ENCODE assay signal across 1 cellular context in the genomic region with DNA sequence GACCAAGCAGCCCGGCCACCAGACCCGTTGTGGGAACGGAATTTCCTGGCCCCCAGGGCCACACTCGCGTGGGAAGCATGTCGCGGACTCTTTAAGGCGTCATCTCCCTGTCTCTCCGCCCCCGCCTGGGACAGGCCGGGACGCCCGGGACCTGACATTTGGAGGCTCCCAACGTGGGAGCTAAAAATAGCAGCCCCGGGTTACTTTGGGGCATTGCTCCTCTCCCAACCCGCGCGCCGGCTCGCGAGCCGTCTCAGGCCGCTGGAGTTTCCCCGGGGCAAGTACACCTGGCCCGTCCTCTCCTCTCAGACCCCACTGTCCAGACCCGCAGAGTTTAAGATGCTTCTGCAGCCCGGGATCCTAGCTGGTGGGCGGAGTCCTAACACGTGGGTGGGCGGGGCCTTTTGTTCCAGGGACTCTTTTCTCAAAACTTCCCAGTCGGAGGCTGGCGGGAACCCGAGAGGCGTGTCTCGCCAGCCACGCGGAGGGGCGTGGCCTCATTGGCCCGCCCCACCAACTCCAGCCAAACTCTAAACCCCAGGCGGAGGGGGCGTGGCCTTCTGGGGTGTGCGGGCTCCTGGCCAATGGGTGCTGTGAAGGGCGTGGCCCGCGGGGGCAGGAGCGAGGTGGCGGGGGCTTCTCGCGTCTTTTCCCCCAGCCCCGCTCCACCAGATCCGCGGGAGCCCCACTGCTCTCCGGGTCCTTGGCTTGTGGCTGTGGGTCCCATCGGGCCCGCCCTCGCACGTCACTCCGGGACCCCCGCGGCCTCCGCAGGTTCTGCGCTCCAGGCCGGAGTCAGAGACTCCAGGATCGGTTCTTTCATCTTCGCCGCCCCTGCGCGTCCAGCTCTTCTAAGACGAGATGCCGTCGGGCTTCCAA.
A peak's percentile ranks its signal among the peaks of the same experiment; 100 is the strongest.
TF ChIP-seq lines count a peak whose summit lies in the region.

A gene (plus strand): TSS at position 645 of the 879 bp plus-strand sequence. CDS start 217 bp downstream, at position 862.

TF ChIP-seq in GM12878, 131 proteins besides CTCF, POLR2A, EP300 and RAD21 (continues in another document):
- TF ChIP-seq ZNF384 (IDR thresholded peaks at IDR 0.05; ENCODE audit: borderline replicate concordance, low read depth, low read length) (no peak), POLR2AphosphoS5 (IDR thresholded peaks at IDR 0.05; ENCODE audit: low read length) (no peak), NFIC (IDR thresholded peaks at IDR 0.05; ENCODE audit: low read depth, low read length) (no peak), SP1 (IDR thresholded peaks at IDR 0.05; ENCODE audit: low read depth, low read length) (peak; percentile 71), RB1 (IDR thresholded peaks at IDR 0.05; ENCODE audit: borderline replicate concordance) (no peak; the same call in 1 of the 2 replicates), MYC (IDR thresholded peaks at IDR 0.05; ENCODE audit: insufficient read depth, insufficient read length, insufficient replicate concordance, low read length, severe bottlenecking) (peak; percentile 49), MXI1 (IDR thresholded peaks at IDR 0.05; ENCODE audit: low read depth, low read length) (peak; percentile 89), SIN3A (IDR thresholded peaks at IDR 0.05; ENCODE audit: low read depth, low read length) (peak; percentile 59; the same call in 1 of the 2 replicates), CREM (IDR thresholded peaks at IDR 0.05; ENCODE audit: low read depth) (no peak), KDM1A (IDR thresholded peaks at IDR 0.05; ENCODE audit: borderline replicate concordance) (no peak), DPF2 (IDR thresholded peaks at IDR 0.05) (0 out of 2 replicates have a peak, but pooled peaks have one; percentile 4), SPI1 (IDR thresholded peaks at IDR 0.05; ENCODE audit: borderline replicate concordance, insufficient read depth, low read depth, low read length) (no peak), GABPA (IDR thresholded peaks at IDR 0.05; ENCODE audit: low read depth) (no peak), SUZ12 (IDR thresholded peaks at IDR 0.05; ENCODE audit: unreplicated experiment) (no peak), SMARCA5 (IDR thresholded peaks at IDR 0.05) (no peak), RBBP5 (conservative IDR thresholded peaks at IDR 0.05) (no peak), MTA3 (IDR thresholded peaks at IDR 0.05; ENCODE audit: borderline replicate concordance, low read length) (no peak), FOXK2 (IDR thresholded peaks at IDR 0.05) (no peak), IKZF2 (IDR thresholded peaks at IDR 0.05) (0 out of 4 replicates have a peak, but pooled peaks of 1 of the 2 experiments have one; percentile 6), CHD4 (IDR thresholded peaks at IDR 0.05) (no peak), ZNF207 (IDR thresholded peaks at IDR 0.05; ENCODE audit: borderline replicate concordance) (no peak), TCF7 (IDR thresholded peaks at IDR 0.05; ENCODE audit: borderline replicate concordance) (no peak), FOS (IDR thresholded peaks at IDR 0.05; ENCODE audit: borderline replicate concordance, extremely low read depth, insufficient read length) (no peak), ZSCAN29 (IDR thresholded peaks at IDR 0.05) (no peak), EED (IDR thresholded peaks at IDR 0.05; ENCODE audit: low read depth) (peak; percentile 24; the same call in 1 of the 2 replicates), PML (IDR thresholded peaks at IDR 0.05; ENCODE audit: low read length) (no peak), SIX5 (IDR thresholded peaks at IDR 0.05; ENCODE audit: low read depth, low read length, severe bottlenecking) (no peak), NR2C1 (IDR thresholded peaks at IDR 0.05) (no peak), BHLHE40 (IDR thresholded peaks at IDR 0.05; ENCODE audit: borderline replicate concordance in 1 of 2, low read depth in 2 of 2, low read length in 1 of 2) (peak in 1 of 2 experiments; percentile 49; a peak in 1 of 4 replicates)
- TF ChIP-seq, protein P1, sequence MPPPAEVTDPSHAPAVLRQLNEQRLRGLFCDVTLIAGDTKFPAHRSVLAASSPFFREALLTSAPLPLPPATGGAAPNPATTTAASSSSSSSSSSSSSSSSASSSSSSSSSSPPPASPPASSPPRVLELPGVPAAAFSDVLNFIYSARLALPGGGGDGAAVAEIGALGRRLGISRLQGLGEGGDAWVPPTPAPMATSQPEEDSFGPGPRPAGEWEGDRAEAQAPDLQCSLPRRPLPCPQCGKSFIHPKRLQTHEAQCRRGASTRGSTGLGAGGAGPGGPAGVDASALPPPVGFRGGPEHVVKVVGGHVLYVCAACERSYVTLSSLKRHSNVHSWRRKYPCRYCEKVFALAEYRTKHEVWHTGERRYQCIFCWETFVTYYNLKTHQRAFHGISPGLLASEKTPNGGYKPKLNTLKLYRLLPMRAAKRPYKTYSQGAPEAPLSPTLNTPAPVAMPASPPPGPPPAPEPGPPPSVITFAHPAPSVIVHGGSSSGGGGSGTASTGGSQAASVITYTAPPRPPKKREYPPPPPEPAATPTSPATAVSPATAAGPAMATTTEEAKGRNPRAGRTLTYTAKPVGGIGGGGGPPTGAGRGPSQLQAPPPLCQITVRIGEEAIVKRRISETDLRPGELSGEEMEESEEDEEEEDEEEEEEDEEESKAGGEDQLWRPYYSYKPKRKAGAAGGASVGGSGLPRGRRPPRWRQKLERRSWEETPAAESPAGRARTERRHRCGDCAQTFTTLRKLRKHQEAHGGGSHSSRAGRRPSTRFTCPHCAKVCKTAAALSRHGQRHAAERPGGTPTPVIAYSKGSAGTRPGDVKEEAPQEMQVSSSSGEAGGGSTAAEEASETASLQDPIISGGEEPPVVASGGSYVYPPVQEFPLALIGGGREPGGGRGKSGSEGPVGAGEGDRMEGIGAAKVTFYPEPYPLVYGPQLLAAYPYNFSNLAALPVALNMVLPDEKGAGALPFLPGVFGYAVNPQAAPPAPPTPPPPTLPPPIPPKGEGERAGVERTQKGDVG (CRISPR knock-in tag; IDR thresholded peaks at IDR 0.05), result no peak
- TF ChIP-seq, protein P2, sequence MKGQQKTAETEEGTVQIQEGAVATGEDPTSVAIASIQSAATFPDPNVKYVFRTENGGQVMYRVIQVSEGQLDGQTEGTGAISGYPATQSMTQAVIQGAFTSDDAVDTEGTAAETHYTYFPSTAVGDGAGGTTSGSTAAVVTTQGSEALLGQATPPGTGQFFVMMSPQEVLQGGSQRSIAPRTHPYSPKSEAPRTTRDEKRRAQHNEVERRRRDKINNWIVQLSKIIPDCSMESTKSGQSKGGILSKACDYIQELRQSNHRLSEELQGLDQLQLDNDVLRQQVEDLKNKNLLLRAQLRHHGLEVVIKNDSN (IDR thresholded peaks at IDR 0.05; ENCODE audit: borderline replicate concordance, extremely low read length, insufficient read depth, low read depth, low read length), result no peak
- TF ChIP-seq, protein P3, sequence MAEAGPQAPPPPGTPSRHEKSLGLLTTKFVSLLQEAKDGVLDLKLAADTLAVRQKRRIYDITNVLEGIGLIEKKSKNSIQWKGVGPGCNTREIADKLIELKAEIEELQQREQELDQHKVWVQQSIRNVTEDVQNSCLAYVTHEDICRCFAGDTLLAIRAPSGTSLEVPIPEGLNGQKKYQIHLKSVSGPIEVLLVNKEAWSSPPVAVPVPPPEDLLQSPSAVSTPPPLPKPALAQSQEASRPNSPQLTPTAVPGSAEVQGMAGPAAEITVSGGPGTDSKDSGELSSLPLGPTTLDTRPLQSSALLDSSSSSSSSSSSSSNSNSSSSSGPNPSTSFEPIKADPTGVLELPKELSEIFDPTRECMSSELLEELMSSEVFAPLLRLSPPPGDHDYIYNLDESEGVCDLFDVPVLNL (IDR thresholded peaks at IDR 0.05; ENCODE audit: low read depth, low read length), result no peak
- TF ChIP-seq, protein P4, sequence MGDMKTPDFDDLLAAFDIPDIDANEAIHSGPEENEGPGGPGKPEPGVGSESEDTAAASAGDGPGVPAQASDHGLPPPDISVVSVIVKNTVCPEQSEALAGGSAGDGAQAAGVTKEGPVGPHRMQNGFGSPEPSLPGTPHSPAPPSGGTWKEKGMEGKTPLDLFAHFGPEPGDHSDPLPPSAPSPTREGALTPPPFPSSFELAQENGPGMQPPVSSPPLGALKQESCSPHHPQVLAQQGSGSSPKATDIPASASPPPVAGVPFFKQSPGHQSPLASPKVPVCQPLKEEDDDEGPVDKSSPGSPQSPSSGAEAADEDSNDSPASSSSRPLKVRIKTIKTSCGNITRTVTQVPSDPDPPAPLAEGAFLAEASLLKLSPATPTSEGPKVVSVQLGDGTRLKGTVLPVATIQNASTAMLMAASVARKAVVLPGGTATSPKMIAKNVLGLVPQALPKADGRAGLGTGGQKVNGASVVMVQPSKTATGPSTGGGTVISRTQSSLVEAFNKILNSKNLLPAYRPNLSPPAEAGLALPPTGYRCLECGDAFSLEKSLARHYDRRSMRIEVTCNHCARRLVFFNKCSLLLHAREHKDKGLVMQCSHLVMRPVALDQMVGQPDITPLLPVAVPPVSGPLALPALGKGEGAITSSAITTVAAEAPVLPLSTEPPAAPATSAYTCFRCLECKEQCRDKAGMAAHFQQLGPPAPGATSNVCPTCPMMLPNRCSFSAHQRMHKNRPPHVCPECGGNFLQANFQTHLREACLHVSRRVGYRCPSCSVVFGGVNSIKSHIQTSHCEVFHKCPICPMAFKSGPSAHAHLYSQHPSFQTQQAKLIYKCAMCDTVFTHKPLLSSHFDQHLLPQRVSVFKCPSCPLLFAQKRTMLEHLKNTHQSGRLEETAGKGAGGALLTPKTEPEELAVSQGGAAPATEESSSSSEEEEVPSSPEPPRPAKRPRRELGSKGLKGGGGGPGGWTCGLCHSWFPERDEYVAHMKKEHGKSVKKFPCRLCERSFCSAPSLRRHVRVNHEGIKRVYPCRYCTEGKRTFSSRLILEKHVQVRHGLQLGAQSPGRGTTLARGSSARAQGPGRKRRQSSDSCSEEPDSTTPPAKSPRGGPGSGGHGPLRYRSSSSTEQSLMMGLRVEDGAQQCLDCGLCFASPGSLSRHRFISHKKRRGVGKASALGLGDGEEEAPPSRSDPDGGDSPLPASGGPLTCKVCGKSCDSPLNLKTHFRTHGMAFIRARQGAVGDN (IDR thresholded peaks at IDR 0.05), result no peak
- TF ChIP-seq, protein P5, sequence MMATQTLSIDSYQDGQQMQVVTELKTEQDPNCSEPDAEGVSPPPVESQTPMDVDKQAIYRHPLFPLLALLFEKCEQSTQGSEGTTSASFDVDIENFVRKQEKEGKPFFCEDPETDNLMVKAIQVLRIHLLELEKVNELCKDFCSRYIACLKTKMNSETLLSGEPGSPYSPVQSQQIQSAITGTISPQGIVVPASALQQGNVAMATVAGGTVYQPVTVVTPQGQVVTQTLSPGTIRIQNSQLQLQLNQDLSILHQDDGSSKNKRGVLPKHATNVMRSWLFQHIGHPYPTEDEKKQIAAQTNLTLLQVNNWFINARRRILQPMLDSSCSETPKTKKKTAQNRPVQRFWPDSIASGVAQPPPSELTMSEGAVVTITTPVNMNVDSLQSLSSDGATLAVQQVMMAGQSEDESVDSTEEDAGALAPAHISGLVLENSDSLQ (IDR thresholded peaks at IDR 0.05), result peak; percentile 8; the same call in 1 of the 2 replicates
- TF ChIP-seq, protein P6, sequence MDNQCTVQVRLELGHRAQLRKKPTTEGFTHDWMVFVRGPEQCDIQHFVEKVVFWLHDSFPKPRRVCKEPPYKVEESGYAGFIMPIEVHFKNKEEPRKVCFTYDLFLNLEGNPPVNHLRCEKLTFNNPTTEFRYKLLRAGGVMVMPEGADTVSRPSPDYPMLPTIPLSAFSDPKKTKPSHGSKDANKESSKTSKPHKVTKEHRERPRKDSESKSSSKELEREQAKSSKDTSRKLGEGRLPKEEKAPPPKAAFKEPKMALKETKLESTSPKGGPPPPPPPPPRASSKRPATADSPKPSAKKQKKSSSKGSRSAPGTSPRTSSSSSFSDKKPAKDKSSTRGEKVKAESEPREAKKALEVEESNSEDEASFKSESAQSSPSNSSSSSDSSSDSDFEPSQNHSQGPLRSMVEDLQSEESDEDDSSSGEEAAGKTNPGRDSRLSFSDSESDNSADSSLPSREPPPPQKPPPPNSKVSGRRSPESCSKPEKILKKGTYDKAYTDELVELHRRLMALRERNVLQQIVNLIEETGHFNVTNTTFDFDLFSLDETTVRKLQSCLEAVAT (IDR thresholded peaks at IDR 0.05), result no peak
- TF ChIP-seq, protein P7, sequence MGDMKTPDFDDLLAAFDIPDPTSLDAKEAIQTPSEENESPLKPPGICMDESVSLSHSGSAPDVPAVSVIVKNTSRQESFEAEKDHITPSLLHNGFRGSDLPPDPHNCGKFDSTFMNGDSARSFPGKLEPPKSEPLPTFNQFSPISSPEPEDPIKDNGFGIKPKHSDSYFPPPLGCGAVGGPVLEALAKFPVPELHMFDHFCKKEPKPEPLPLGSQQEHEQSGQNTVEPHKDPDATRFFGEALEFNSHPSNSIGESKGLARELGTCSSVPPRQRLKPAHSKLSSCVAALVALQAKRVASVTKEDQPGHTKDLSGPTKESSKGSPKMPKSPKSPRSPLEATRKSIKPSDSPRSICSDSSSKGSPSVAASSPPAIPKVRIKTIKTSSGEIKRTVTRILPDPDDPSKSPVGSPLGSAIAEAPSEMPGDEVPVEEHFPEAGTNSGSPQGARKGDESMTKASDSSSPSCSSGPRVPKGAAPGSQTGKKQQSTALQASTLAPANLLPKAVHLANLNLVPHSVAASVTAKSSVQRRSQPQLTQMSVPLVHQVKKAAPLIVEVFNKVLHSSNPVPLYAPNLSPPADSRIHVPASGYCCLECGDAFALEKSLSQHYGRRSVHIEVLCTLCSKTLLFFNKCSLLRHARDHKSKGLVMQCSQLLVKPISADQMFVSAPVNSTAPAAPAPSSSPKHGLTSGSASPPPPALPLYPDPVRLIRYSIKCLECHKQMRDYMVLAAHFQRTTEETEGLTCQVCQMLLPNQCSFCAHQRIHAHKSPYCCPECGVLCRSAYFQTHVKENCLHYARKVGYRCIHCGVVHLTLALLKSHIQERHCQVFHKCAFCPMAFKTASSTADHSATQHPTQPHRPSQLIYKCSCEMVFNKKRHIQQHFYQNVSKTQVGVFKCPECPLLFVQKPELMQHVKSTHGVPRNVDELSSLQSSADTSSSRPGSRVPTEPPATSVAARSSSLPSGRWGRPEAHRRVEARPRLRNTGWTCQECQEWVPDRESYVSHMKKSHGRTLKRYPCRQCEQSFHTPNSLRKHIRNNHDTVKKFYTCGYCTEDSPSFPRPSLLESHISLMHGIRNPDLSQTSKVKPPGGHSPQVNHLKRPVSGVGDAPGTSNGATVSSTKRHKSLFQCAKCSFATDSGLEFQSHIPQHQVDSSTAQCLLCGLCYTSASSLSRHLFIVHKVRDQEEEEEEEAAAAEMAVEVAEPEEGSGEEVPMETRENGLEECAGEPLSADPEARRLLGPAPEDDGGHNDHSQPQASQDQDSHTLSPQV (IDR thresholded peaks at IDR 0.05), result no peak
- TF ChIP-seq, protein P8, sequence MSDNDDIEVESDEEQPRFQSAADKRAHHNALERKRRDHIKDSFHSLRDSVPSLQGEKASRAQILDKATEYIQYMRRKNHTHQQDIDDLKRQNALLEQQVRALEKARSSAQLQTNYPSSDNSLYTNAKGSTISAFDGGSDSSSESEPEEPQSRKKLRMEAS (IDR thresholded peaks at IDR 0.05; ENCODE audit: low read depth, low read length), result peak; percentile 30; the same call in 1 of the 2 replicates
- TF ChIP-seq, protein P9, sequence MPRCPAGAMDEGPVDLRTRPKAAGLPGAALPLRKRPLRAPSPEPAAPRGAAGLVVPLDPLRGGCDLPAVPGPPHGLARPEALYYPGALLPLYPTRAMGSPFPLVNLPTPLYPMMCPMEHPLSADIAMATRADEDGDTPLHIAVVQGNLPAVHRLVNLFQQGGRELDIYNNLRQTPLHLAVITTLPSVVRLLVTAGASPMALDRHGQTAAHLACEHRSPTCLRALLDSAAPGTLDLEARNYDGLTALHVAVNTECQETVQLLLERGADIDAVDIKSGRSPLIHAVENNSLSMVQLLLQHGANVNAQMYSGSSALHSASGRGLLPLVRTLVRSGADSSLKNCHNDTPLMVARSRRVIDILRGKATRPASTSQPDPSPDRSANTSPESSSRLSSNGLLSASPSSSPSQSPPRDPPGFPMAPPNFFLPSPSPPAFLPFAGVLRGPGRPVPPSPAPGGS (IDR thresholded peaks at IDR 0.05; ENCODE audit: borderline replicate concordance, insufficient read depth, low read depth, low read length, poor library complexity, severe bottlenecking), result no peak
